Comparison of ENCODE assay signal across 11 cellular contexts in genomic region chr20:46699651-46700359, GRCh38. TPM values are rescaled to one million over a fixed set of nuclear protein-coding genes. Genes with fewer than 3 reads are reported as not detected.
DNase-seq lines count a peak whose midpoint lies in the region; ATAC-seq and TF ChIP-seq lines count a peak whose summit lies in the region.
"Had no signal": no experiment of that assay in that cellular context is flagged by ENCODE, and none has a peak within 500 bp of the region (broad histone marks: within the 10 kb centered on the region; RNA-seq: fewer than 3 reads in every experiment).

No MANE protein-coding gene starts in this region.

- H4K20me1 ChIP-seq in smooth muscle cell (ENCODE audit: low read depth), result no peaks in the 10 kb centered on the region

- ATAC-seq in HG03135 (IDR thresholded peaks at IDR 0.05; ENCODE audit: unreplicated experiment), result no peak
- ATAC-seq in GM18505 (IDR thresholded peaks at IDR 0.05; ENCODE audit: unreplicated experiment), result no peak

- H3K27ac ChIP-seq in smooth muscle cell (ENCODE audit: low read depth), result no peak overlapping the region

- no peaks in the 10 kb centered on the region for H3K27me3 ChIP-seq in smooth muscle cell (ENCODE audit: low read depth)

- no peaks in the 10 kb centered on the region for H3K9me3 ChIP-seq in smooth muscle cell (replicated peaks; ENCODE audit: low read depth)

- H3K9ac ChIP-seq in smooth muscle cell (ENCODE audit: low read depth), result no peak overlapping the region

- H3K79me2 ChIP-seq in smooth muscle cell (ENCODE audit: low read depth), result no peaks in the 10 kb centered on the region

- DNase-seq in activated CD8-positive, alpha-beta memory T cell treated with anti-CD3 and anti-CD28 coated beads for 24 hours, result peak; percentile 15
- no peak for DNase-seq in activated CD8-positive, alpha-beta memory T cell treated with anti-CD3 and anti-CD28 coated beads, Interleukin-2, amount 50 U/mL, for 48 hours
- DNase-seq in OCI-M1 (lab: John Stamatoyannopoulos, UW) (peak; percentile 29), epithelial cell of esophagus (ENCODE audit: low read depth) (peak; percentile 58), smooth muscle cell (lab: John Stamatoyannopoulos, UW; ENCODE audit: unreplicated experiment) (no peak), cortex of kidney (lab: John Stamatoyannopoulos, UW) (no peak)
- DNase-seq: activated CD8-positive, alpha-beta memory T cell treated with anti-CD3 and anti-CD28 coated beads, Interleukin-2, amount 50 U/mL, for 4 hours; DMS153; left cardiac atrium had no signal

- 51% methylated on average over 12 of the region's 12 CpGs for WGBS in smooth muscle cell (ENCODE audit: low lambda C conversion rate)

- H2AFZ ChIP-seq in smooth muscle cell (ENCODE audit: low read depth), result no peak overlapping the region

- peaks cover 15% of the 10 kb centered on the region for H3F3A ChIP-seq in smooth muscle cell (ENCODE audit: low read depth)

- TF ChIP-seq POLR2A in GM18505 (IDR thresholded peaks at IDR 0.05; ENCODE audit: borderline replicate concordance, extremely low read depth, insufficient read depth, insufficient read length), result no peak

- peaks cover 30% of the 10 kb centered on the region for H3K4me1 ChIP-seq in smooth muscle cell (ENCODE audit: low read depth)

- H3K4me3 ChIP-seq in epithelial cell of esophagus (ENCODE audit: low read length) (no peak overlapping the region), smooth muscle cell (no peak overlapping the region)

- no peaks in the 10 kb centered on the region for H3K36me3 ChIP-seq in smooth muscle cell (ENCODE audit: low read depth)

- no peak overlapping the region for H3K4me2 ChIP-seq in smooth muscle cell

- TF ChIP-seq CTCF in epithelial cell of esophagus (IDR thresholded peaks at IDR 0.05; ENCODE audit: insufficient read depth, low read depth, low read length, missing control alignments) (peak; percentile 83), smooth muscle cell (IDR thresholded peaks at IDR 0.05; ENCODE audit: borderline replicate concordance, insufficient read depth, poor library complexity, severe bottlenecking) (peak; percentile 51)

RNA-seq across cellular contexts. Expression of gene SLC2A10, which starts 9.6 kb away (rescaled TPM):
- 43.7 and 59.7 TPM in 2 replicates for total RNA-seq in smooth muscle cell
- 27.4 and 40.5 TPM in 2 replicates for polyA plus RNA-seq in smooth muscle cell

RNA-seq across cellular contexts. Expression of gene TP53RK, which starts 10.6 kb away (rescaled TPM):
- total RNA-seq in smooth muscle cell, result 26.5 and 30.9 TPM in 2 replicates
- 28.2 and 30.9 TPM in 2 replicates for polyA plus RNA-seq in smooth muscle cell

RNA-seq across cellular contexts. Expression of gene SLC13A3, which starts 48.5 kb away (rescaled TPM):
- total RNA-seq in smooth muscle cell, result 6.4 and 8.6 TPM in 2 replicates
- 6.2 and 7.7 TPM in 2 replicates for polyA plus RNA-seq in smooth muscle cell

Comparison
In these comparisons a context has a peak if more than half of its experiments do, and no peak if none do; other contexts are left out.
1. DNase-seq: peak in activated CD8-positive, alpha-beta memory T cell treated with anti-CD3 and anti-CD28 coated beads for 24 hours (single experiment), OCI-M1 (single experiment) and epithelial cell of esophagus (single experiment); none in activated CD8-positive, alpha-beta memory T cell treated with anti-CD3 and anti-CD28 coated beads, Interleukin-2, amount 50 U/mL, for 48 hours (single experiment), smooth muscle cell (single experiment) and cortex of kidney (single experiment).